ENCODE assay signal across 8 cellular contexts in genomic region chr4:112515278-112516075, GRCh38. TPM values are rescaled to one million over a fixed set of nuclear protein-coding genes. Genes with fewer than 3 reads are reported as not detected.
DNase-seq lines count a peak whose midpoint lies in the region; ATAC-seq, FAIRE-seq and TF ChIP-seq lines count a peak whose summit lies in the region.

No MANE protein-coding gene starts in this region.

- no peak overlapping the region for H3K27ac ChIP-seq in CD4-positive, CD25-positive, alpha-beta regulatory T cell (ENCODE audit: insufficient read depth, low read length, poor library complexity, severe bottlenecking)
- H3K27ac ChIP-seq in body of pancreas, result no peak overlapping the region
- H3K27ac ChIP-seq in keratinocyte (ENCODE audit: control insufficient read depth, insufficient read depth, low read length), result no peak overlapping the region

- peak overlapping the region; percentile 85 for H2AFZ ChIP-seq in keratinocyte (ENCODE audit: control insufficient read depth, low read length)

- no peaks in the 10 kb centered on the region for H3K36me3 ChIP-seq in CD4-positive, CD25-positive, alpha-beta regulatory T cell (ENCODE audit: control insufficient read depth, insufficient read depth, low read length)
- H3K36me3 ChIP-seq in body of pancreas (replicated peaks in 1 of 2; ENCODE audit: insufficient read depth in 1 of 2, low read depth in 2 of 2) (no peaks in the 10 kb centered on the region), keratinocyte (ENCODE audit: control insufficient read depth in 2 of 2, extremely low read depth in 1 of 2, insufficient read depth in 2 of 2, low read length in 2 of 2) (no peaks in the 10 kb centered on the region)

- H3K4me3 Mint-ChIP-seq in CD4-positive, CD25-positive, alpha-beta regulatory T cell, result peak overlapping the region; percentile 88 to 93 (median 88)
- peak overlapping the region; percentile 90 for H3K4me3 Mint-ChIP-seq in stimulated activated memory B cell treated with anti-CD40 and anti-IgM and Interleukin-4, amounts not matched to agents 10 μg/mL and 1 μg/mL and 100 μg/mL, for 72 hours

- FAIRE-seq in keratinocyte (lab: Jason Lieb, UNC), result no peak

- peaks cover 99% of the 10 kb centered on the region for H3K27me3 Mint-ChIP-seq in CD4-positive, CD25-positive, alpha-beta regulatory T cell
- peaks cover 96% of the 10 kb centered on the region for H3K27me3 Mint-ChIP-seq in stimulated activated memory B cell treated with anti-CD40 and anti-IgM and Interleukin-4, amounts not matched to agents 10 μg/mL and 1 μg/mL and 100 μg/mL, for 72 hours

- TF ChIP-seq CTCF in body of pancreas (IDR thresholded peaks at IDR 0.05) (no peak), keratinocyte (optimal IDR thresholded peaks at IDR 0.05 in 1 of 3, IDR thresholded peaks at IDR 0.05 in 1 of 3, conservative IDR thresholded peaks at IDR 0.05 in 1 of 3; ENCODE audit: extremely low read depth in 1 of 3, insufficient read depth in 2 of 3, low read length in 3 of 3) (no peak)

- H4K20me1 ChIP-seq in keratinocyte (ENCODE audit: control insufficient read depth, extremely low read depth, insufficient read depth, low read length), result peaks cover 9% of the 10 kb centered on the region

- peak overlapping the region; percentile 64 for H3K4me3 ChIP-seq in CD4-positive, CD25-positive, alpha-beta regulatory T cell (ENCODE audit: low read depth, low read length)
- H3K4me3 ChIP-seq in body of pancreas, result peak overlapping the region in 1 of 2 donors; percentile 28
- peak overlapping the region; percentile 34 to 78 (median 67) for H3K4me3 ChIP-seq in keratinocyte (ENCODE audit: control insufficient read depth in 2 of 3, extremely low read depth in 1 of 3, insufficient read depth in 2 of 3, low read depth in 1 of 3, low read length in 3 of 3)

- H3K9me3 Mint-ChIP-seq in CD4-positive, CD25-positive, alpha-beta regulatory T cell, result peaks cover 0 to 17% (median 0%) of the 10 kb centered on the region in 7 donors
- H3K9me3 Mint-ChIP-seq in stimulated activated memory B cell treated with anti-CD40 and anti-IgM and Interleukin-4, amounts not matched to agents 10 μg/mL and 1 μg/mL and 100 μg/mL, for 72 hours, result peaks cover 3% of the 10 kb centered on the region

- dilution Hi-C loops in keratinocyte (cut with MboI; ENCODE audit: extremely low pct_ligation_motif_present, low sequenced_read_pairs), result no loop called here

- H3K9ac ChIP-seq in keratinocyte (ENCODE audit: control insufficient read depth, extremely low read depth, insufficient read depth, low read length), result no peak overlapping the region

- H3K4me1 Mint-ChIP-seq in CD4-positive, CD25-positive, alpha-beta regulatory T cell, result peaks cover 18 to 66% (median 45%) of the 10 kb centered on the region in 4 donors
- H3K4me1 Mint-ChIP-seq in stimulated activated memory B cell treated with anti-CD40 and anti-IgM and Interleukin-4, amounts not matched to agents 10 μg/mL and 1 μg/mL and 100 μg/mL, for 72 hours, result peaks cover 54% of the 10 kb centered on the region

- intact Hi-C loops in body of pancreas (cut with DNase I), result no loop called here

- 0 to 1% methylated on average over 28 to 61 of the region's 87 CpGs for WGBS in body of pancreas, 2 donors

- H3K79me2 ChIP-seq in keratinocyte (ENCODE audit: control insufficient read depth, insufficient read depth, low read length), result no peaks in the 10 kb centered on the region

- no peak for TF ChIP-seq POLR2A in body of pancreas (IDR thresholded peaks at IDR 0.05)

- no peaks in the 10 kb centered on the region for H3K9me1 ChIP-seq in keratinocyte (ENCODE audit: control insufficient read depth, extremely low read depth, insufficient read depth, low read length)

- H3K27ac Mint-ChIP-seq in CD4-positive, CD25-positive, alpha-beta regulatory T cell, result no peak overlapping the region
- no peak overlapping the region for H3K27ac Mint-ChIP-seq in stimulated activated memory B cell treated with anti-CD40 and anti-IgM and Interleukin-4, amounts not matched to agents 10 μg/mL and 1 μg/mL and 100 μg/mL, for 72 hours

- H3K27me3 ChIP-seq in CD4-positive, CD25-positive, alpha-beta regulatory T cell (ENCODE audit: control insufficient read depth, insufficient read depth, low read length), result peaks cover 67% of the 10 kb centered on the region
- peaks cover 3 to 55% of the 10 kb centered on the region in 2 donors for H3K27me3 ChIP-seq in body of pancreas
- H3K27me3 ChIP-seq in keratinocyte (ENCODE audit: control insufficient read depth, extremely low read depth, insufficient read depth, low read length), result peaks cover 90% of the 10 kb centered on the region

- H3K9me3 ChIP-seq in CD4-positive, CD25-positive, alpha-beta regulatory T cell (ENCODE audit: control insufficient read depth in 2 of 2, low read length in 2 of 2), result peaks cover 5 to 10% of the 10 kb centered on the region in 2 experiments
- H3K9me3 ChIP-seq in body of pancreas, result no peaks in the 10 kb centered on the region
- H3K9me3 ChIP-seq in keratinocyte (ENCODE audit: control insufficient read depth, low read depth, low read length), result peaks cover 2% of the 10 kb centered on the region

- peak; percentile 42 to 48 for ATAC-seq in CD4-positive, CD25-positive, alpha-beta regulatory T cell (ENCODE audit: low read depth in 2 of 2)
- ATAC-seq in GM18873 (IDR thresholded peaks at IDR 0.05; ENCODE audit: low FRiP score, unreplicated experiment), result peak; percentile 41
- ATAC-seq in HG02981 (IDR thresholded peaks at IDR 0.05; ENCODE audit: unreplicated experiment), result peak; percentile 37
- peak; percentile 55 for ATAC-seq in body of pancreas
- peak; percentile 64 for ATAC-seq in stimulated activated memory B cell treated with anti-CD40 and anti-IgM and Interleukin-4, amounts not matched to agents 10 μg/mL and 1 μg/mL and 100 μg/mL, for 72 hours

- peaks cover 51% of the 10 kb centered on the region for H3K4me1 ChIP-seq in CD4-positive, CD25-positive, alpha-beta regulatory T cell (ENCODE audit: control insufficient read depth, insufficient read depth, low read length, poor library complexity, severe bottlenecking)
- peaks cover 40% of the 10 kb centered on the region for H3K4me1 ChIP-seq in body of pancreas
- no peaks in the 10 kb centered on the region for H3K4me1 ChIP-seq in keratinocyte (ENCODE audit: control insufficient read depth, extremely low read depth, insufficient read depth, low read length)

- H3K36me3 Mint-ChIP-seq in CD4-positive, CD25-positive, alpha-beta regulatory T cell, result peaks cover 8% of the 10 kb centered on the region
- H3K36me3 Mint-ChIP-seq in stimulated activated memory B cell treated with anti-CD40 and anti-IgM and Interleukin-4, amounts not matched to agents 10 μg/mL and 1 μg/mL and 100 μg/mL, for 72 hours, result no peaks in the 10 kb centered on the region

- peak overlapping the region; percentile 86 for H3K4me2 ChIP-seq in keratinocyte (ENCODE audit: control insufficient read depth, extremely low read depth, insufficient read depth, low read depth, low read length)

- DNase-seq in CD4-positive, CD25-positive, alpha-beta regulatory T cell, result peak in 2 of 3 donors; percentile 13 to 50
- DNase-seq in NOMO-1 treated with DMSO at 0.1 percent for 48 hours (lab: John Stamatoyannopoulos, UW; ENCODE audit: unreplicated experiment) (peak; percentile 48), body of pancreas (peak in 3 of 4 donors; percentile 18 to 39 (median 24)), keratinocyte (ENCODE audit: low read depth, low spot score) (no peak), DMS153 treated with DMSO at 0.1 percent for 48 hours (lab: John Stamatoyannopoulos, UW; ENCODE audit: unreplicated experiment) (no peak)

RNA-seq across cellular contexts. Expression of gene NEUROG2, which starts 0.5 kb away (rescaled TPM):
- total RNA-seq in CD4-positive, CD25-positive, alpha-beta regulatory T cell, result not detected
- not detected for polyA plus RNA-seq in CD4-positive, CD25-positive, alpha-beta regulatory T cell
- not detected for total RNA-seq in body of pancreas
- not detected in 3 replicates for polyA plus RNA-seq in keratinocyte
- not detected for polyA plus RNA-seq in keratinocyte (2011; ENCODE audit: low read depth)
- polyA plus RNA-seq in keratinocyte (2011; cell fraction: cytosol; rRNA removed), result not detected in 2 replicates
- polyA plus RNA-seq in keratinocyte (2011; cell fraction: nucleus; rRNA removed), result not detected in 2 replicates
- not detected in 2 replicates for polyA plus RNA-seq in keratinocyte (2012; ENCODE audit: low replicate concordance)
- not detected in 3 replicates for polyA minus RNA-seq in keratinocyte
- not detected for polyA minus RNA-seq in keratinocyte (2011; cell fraction: cytosol; rRNA and poly(A)+ RNA removed)
- not detected in 2 replicates for polyA minus RNA-seq in keratinocyte (2011; cell fraction: nucleus; rRNA and poly(A)+ RNA removed)

Comparison
In these comparisons a context has a peak if more than half of its experiments do, and no peak if none do; other contexts are left out.
1. DNase-seq: peak in CD4-positive, CD25-positive, alpha-beta regulatory T cell (2 of 3), NOMO-1 treated with DMSO at 0.1 percent for 48 hours (single experiment) and body of pancreas (3 of 4); none in keratinocyte (single experiment) and DMS153 treated with DMSO at 0.1 percent for 48 hours (single experiment).
2. Peak in every context shown above with its lines, with median percentiles within 50 percentile points of each other: ATAC-seq.